Comparison of ENCODE assay signal across 1 cellular context in genomic region chr15:82850731-82851130, GRCh38.
TF ChIP-seq lines count a peak whose summit lies in the region.

No MANE protein-coding gene starts in this region.

TF ChIP-seq in K562, 482 proteins besides CTCF, POLR2A, EP300 and RAD21:
- no peak for TF ChIP-seq CUX1 (CRISPR knock-in tag; IDR thresholded peaks at IDR 0.05)
- no peak for TF ChIP-seq MGA (IDR thresholded peaks at IDR 0.05)
- TF ChIP-seq ZNF740 (CRISPR knock-in tag; IDR thresholded peaks at IDR 0.05) = 0 out of 2 replicates have a peak, but pooled peaks have one; percentile 28
- TF ChIP-seq ZNF740 (tag; IDR thresholded peaks at IDR 0.05) = no peak
- TF ChIP-seq ID3 (CRISPR knock-in tag; IDR thresholded peaks at IDR 0.05) = no peak
- no peak for TF ChIP-seq ID3 (tag; IDR thresholded peaks at IDR 0.05)
- no peak for TF ChIP-seq ZNF449 (CRISPR knock-in tag; IDR thresholded peaks at IDR 0.05)
- no peak for TF ChIP-seq ELF1 (tag; IDR thresholded peaks at IDR 0.05)
- TF ChIP-seq PCBP2 (IDR thresholded peaks at IDR 0.05; ENCODE audit: low read depth, low read length, poor library complexity, severe bottlenecking) = no peak
- no peak for TF ChIP-seq ZNF263 (CRISPR knock-in tag; IDR thresholded peaks at IDR 0.05; ENCODE audit: borderline replicate concordance)
- TF ChIP-seq KLF16 (IDR thresholded peaks at IDR 0.05) = no peak
